In the genomic region with DNA sequence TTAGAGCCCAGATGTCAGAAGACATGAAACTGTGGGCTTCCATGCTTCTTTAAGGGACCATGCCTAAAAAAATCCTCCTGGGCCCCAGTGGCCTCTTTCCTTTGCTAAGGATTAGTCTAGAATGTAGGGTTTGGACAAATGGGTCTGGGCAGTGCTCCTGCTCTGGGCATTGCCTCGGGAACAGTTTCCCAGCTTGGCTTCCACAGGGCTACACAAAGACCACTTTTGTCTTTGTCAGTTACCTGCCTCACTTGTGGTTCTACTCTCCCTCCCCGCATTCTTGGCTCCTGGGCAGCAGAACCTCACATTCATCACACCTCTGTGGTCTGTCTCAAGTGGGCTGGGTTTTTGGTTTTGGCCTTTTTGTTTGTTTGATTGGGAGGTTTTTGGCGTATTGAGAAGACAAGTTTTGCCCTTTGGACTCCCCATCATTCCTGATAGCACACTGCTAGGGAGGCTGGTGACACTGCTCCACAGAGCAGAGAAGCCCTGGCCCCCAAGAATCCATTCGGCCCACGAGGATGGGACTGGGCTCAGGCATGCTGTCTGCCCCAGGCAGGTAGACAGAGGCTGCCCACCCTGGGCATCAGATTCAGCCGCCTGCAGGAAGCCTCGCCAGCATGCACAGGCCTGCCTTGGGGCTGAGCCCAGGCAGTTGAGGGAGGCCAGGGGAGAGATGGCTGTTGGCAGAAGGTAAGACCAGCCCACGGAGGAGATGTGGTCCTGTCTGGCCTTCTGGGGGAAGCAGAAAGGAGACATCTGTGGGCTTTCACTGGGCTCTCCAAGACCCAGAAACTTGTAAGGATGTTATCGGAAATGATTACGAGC, we compare ENCODE assay signal across 2 cellular contexts.
A peak's percentile ranks its signal among the peaks of the same experiment; 100 is the strongest.
TF ChIP-seq lines count a peak whose summit lies in the region.

No MANE protein-coding gene starts in this region.

TF ChIP-seq in liver, 16 proteins besides CTCF, POLR2A, EP300 and RAD21 (continued from another document):
- TF ChIP-seq, protein P1, sequence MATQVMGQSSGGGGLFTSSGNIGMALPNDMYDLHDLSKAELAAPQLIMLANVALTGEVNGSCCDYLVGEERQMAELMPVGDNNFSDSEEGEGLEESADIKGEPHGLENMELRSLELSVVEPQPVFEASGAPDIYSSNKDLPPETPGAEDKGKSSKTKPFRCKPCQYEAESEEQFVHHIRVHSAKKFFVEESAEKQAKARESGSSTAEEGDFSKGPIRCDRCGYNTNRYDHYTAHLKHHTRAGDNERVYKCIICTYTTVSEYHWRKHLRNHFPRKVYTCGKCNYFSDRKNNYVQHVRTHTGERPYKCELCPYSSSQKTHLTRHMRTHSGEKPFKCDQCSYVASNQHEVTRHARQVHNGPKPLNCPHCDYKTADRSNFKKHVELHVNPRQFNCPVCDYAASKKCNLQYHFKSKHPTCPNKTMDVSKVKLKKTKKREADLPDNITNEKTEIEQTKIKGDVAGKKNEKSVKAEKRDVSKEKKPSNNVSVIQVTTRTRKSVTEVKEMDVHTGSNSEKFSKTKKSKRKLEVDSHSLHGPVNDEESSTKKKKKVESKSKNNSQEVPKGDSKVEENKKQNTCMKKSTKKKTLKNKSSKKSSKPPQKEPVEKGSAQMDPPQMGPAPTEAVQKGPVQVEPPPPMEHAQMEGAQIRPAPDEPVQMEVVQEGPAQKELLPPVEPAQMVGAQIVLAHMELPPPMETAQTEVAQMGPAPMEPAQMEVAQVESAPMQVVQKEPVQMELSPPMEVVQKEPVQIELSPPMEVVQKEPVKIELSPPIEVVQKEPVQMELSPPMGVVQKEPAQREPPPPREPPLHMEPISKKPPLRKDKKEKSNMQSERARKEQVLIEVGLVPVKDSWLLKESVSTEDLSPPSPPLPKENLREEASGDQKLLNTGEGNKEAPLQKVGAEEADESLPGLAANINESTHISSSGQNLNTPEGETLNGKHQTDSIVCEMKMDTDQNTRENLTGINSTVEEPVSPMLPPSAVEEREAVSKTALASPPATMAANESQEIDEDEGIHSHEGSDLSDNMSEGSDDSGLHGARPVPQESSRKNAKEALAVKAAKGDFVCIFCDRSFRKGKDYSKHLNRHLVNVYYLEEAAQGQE (IDR thresholded peaks at IDR 0.05) = no peak
- TF ChIP-seq HNF4A (conservative IDR thresholded peaks at IDR 0.05) = peak; percentile 54 to 62

TF ChIP-seq in HepG2, 621 proteins besides CTCF, POLR2A, EP300 and RAD21 (continued from another document):
- TF ChIP-seq, protein P2, sequence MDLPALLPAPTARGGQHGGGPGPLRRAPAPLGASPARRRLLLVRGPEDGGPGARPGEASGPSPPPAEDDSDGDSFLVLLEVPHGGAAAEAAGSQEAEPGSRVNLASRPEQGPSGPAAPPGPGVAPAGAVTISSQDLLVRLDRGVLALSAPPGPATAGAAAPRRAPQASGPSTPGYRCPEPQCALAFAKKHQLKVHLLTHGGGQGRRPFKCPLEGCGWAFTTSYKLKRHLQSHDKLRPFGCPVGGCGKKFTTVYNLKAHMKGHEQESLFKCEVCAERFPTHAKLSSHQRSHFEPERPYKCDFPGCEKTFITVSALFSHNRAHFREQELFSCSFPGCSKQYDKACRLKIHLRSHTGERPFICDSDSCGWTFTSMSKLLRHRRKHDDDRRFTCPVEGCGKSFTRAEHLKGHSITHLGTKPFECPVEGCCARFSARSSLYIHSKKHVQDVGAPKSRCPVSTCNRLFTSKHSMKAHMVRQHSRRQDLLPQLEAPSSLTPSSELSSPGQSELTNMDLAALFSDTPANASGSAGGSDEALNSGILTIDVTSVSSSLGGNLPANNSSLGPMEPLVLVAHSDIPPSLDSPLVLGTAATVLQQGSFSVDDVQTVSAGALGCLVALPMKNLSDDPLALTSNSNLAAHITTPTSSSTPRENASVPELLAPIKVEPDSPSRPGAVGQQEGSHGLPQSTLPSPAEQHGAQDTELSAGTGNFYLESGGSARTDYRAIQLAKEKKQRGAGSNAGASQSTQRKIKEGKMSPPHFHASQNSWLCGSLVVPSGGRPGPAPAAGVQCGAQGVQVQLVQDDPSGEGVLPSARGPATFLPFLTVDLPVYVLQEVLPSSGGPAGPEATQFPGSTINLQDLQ (CRISPR knock-in tag; IDR thresholded peaks at IDR 0.05) = no peak
- no peak for TF ChIP-seq ZNF83 (CRISPR knock-in tag; IDR thresholded peaks at IDR 0.05; ENCODE audit: borderline replicate concordance)
- TF ChIP-seq MEF2D (CRISPR knock-in tag; IDR thresholded peaks at IDR 0.05) = no peak
- no peak for TF ChIP-seq ZC3H13 (CRISPR knock-in tag; IDR thresholded peaks at IDR 0.05)
- TF ChIP-seq, protein P3, sequence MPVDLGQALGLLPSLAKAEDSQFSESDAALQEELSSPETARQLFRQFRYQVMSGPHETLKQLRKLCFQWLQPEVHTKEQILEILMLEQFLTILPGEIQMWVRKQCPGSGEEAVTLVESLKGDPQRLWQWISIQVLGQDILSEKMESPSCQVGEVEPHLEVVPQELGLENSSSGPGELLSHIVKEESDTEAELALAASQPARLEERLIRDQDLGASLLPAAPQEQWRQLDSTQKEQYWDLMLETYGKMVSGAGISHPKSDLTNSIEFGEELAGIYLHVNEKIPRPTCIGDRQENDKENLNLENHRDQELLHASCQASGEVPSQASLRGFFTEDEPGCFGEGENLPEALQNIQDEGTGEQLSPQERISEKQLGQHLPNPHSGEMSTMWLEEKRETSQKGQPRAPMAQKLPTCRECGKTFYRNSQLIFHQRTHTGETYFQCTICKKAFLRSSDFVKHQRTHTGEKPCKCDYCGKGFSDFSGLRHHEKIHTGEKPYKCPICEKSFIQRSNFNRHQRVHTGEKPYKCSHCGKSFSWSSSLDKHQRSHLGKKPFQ (CRISPR knock-in tag; IDR thresholded peaks at IDR 0.05; ENCODE audit: insufficient replicate concordance) = no peak
- TF ChIP-seq CAMTA2 (CRISPR knock-in tag; IDR thresholded peaks at IDR 0.05; ENCODE audit: borderline replicate concordance) = no peak
- no peak for TF ChIP-seq ZMYM3 (CRISPR knock-in tag; IDR thresholded peaks at IDR 0.05)
- TF ChIP-seq, protein P4, sequence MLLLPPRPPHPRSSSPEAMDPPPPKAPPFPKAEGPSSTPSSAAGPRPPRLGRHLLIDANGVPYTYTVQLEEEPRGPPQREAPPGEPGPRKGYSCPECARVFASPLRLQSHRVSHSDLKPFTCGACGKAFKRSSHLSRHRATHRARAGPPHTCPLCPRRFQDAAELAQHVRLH (CRISPR knock-in tag; IDR thresholded peaks at IDR 0.05; ENCODE audit: borderline replicate concordance, low read depth) = no peak
- no peak for TF ChIP-seq MIER3 (CRISPR knock-in tag; IDR thresholded peaks at IDR 0.05; ENCODE audit: borderline replicate concordance)
- TF ChIP-seq, protein P5, sequence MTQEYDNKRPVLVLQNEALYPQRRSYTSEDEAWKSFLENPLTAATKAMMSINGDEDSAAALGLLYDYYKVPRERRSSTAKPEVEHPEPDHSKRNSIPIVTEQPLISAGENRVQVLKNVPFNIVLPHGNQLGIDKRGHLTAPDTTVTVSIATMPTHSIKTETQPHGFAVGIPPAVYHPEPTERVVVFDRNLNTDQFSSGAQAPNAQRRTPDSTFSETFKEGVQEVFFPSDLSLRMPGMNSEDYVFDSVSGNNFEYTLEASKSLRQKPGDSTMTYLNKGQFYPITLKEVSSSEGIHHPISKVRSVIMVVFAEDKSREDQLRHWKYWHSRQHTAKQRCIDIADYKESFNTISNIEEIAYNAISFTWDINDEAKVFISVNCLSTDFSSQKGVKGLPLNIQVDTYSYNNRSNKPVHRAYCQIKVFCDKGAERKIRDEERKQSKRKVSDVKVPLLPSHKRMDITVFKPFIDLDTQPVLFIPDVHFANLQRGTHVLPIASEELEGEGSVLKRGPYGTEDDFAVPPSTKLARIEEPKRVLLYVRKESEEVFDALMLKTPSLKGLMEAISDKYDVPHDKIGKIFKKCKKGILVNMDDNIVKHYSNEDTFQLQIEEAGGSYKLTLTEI (CRISPR knock-in tag; conservative IDR thresholded peaks at IDR 0.05) = no peak
- no peak for TF ChIP-seq ZNF121 (CRISPR knock-in tag; IDR thresholded peaks at IDR 0.05)
- TF ChIP-seq, protein P6, sequence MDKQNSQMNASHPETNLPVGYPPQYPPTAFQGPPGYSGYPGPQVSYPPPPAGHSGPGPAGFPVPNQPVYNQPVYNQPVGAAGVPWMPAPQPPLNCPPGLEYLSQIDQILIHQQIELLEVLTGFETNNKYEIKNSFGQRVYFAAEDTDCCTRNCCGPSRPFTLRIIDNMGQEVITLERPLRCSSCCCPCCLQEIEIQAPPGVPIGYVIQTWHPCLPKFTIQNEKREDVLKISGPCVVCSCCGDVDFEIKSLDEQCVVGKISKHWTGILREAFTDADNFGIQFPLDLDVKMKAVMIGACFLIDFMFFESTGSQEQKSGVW (CRISPR knock-in tag; IDR thresholded peaks at IDR 0.05; ENCODE audit: borderline replicate concordance) = no peak
- TF ChIP-seq STAG1 (CRISPR knock-in tag; IDR thresholded peaks at IDR 0.05) = no peak
